1 cellular context compared by ENCODE assay signal in the genomic region with DNA sequence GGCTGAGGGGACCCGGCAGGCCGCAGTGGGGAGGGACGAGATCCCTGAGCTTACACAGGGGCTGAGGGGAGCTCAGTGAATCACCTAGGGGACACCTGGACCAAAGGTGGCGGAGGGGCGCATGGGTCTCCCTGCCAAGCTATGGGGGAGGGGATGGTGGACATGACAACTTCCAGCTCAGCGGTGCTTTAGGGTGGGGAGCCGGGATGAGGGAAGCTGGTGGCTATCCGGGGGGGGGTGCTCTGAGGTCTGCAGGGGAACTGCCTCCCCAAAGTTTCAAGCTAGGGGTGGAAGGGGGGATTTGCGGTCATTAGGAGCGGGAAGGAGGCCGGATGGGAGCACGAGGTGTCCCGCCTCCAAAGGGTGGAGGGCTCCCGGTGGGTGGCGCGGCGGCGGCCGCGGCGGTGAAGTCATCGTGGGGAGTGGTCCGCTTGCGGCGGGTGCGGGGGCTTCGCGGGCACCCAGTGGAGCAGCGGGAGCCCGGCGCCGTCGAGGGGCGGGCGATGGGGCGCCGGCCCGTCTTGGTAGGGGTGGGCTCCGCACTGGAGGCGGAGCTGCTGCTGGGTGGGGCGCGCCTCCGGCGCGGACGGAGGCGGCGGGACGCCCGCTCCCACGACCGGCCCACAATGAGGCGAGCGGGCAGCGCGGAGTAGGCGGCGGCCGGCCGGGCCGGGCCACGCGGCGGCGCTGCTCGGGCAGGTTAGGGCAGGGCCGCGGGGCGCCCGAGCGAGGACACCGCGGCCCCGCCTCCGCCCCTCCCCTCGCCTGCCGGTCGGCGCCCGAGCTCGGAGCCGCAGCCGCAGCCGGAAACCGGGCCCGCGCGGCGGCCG.
TF ChIP-seq lines count a peak whose summit lies in the region.

A gene with protein sequence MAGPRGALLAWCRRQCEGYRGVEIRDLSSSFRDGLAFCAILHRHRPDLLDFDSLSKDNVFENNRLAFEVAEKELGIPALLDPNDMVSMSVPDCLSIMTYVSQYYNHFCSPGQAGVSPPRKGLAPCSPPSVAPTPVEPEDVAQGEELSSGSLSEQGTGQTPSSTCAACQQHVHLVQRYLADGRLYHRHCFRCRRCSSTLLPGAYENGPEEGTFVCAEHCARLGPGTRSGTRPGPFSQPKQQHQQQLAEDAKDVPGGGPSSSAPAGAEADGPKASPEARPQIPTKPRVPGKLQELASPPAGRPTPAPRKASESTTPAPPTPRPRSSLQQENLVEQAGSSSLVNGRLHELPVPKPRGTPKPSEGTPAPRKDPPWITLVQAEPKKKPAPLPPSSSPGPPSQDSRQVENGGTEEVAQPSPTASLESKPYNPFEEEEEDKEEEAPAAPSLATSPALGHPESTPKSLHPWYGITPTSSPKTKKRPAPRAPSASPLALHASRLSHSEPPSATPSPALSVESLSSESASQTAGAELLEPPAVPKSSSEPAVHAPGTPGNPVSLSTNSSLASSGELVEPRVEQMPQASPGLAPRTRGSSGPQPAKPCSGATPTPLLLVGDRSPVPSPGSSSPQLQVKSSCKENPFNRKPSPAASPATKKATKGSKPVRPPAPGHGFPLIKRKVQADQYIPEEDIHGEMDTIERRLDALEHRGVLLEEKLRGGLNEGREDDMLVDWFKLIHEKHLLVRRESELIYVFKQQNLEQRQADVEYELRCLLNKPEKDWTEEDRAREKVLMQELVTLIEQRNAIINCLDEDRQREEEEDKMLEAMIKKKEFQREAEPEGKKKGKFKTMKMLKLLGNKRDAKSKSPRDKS (plus strand): TSS at position 764 of the 830 bp plus-strand sequence. CDS start 126 bp downstream, outside the sequence.

TF ChIP-seq in K562, 482 proteins besides CTCF, POLR2A, EP300 and RAD21 (continued from another document and continues in another):
- TF ChIP-seq, protein P1, sequence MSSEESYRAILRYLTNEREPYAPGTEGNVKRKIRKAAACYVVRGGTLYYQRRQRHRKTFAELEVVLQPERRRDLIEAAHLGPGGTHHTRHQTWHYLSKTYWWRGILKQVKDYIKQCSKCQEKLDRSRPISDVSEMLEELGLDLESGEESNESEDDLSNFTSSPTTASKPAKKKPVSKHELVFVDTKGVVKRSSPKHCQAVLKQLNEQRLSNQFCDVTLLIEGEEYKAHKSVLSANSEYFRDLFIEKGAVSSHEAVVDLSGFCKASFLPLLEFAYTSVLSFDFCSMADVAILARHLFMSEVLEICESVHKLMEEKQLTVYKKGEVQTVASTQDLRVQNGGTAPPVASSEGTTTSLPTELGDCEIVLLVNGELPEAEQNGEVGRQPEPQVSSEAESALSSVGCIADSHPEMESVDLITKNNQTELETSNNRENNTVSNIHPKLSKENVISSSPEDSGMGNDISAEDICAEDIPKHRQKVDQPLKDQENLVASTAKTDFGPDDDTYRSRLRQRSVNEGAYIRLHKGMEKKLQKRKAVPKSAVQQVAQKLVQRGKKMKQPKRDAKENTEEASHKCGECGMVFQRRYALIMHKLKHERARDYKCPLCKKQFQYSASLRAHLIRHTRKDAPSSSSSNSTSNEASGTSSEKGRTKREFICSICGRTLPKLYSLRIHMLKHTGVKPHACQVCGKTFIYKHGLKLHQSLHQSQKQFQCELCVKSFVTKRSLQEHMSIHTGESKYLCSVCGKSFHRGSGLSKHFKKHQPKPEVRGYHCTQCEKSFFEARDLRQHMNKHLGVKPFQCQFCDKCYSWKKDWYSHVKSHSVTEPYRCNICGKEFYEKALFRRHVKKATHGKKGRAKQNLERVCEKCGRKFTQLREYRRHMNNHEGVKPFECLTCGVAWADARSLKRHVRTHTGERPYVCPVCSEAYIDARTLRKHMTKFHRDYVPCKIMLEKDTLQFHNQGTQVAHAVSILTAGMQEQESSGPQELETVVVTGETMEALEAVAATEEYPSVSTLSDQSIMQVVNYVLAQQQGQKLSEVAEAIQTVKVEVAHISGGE (CRISPR knock-in tag; IDR thresholded peaks at IDR 0.05): peak in 1 of 3 experiments; percentile 25; a peak in 1 of 6 replicates
- TF ChIP-seq, protein P2, sequence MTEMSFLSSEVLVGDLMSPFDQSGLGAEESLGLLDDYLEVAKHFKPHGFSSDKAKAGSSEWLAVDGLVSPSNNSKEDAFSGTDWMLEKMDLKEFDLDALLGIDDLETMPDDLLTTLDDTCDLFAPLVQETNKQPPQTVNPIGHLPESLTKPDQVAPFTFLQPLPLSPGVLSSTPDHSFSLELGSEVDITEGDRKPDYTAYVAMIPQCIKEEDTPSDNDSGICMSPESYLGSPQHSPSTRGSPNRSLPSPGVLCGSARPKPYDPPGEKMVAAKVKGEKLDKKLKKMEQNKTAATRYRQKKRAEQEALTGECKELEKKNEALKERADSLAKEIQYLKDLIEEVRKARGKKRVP (CRISPR knock-in tag; IDR thresholded peaks at IDR 0.05): no peak
- no peak for TF ChIP-seq ZNF253 (CRISPR knock-in tag; conservative IDR thresholded peaks at IDR 0.05)
- TF ChIP-seq CCNT2 (IDR thresholded peaks at IDR 0.05; ENCODE audit: borderline replicate concordance, extremely low read depth, insufficient read length, low read depth, low read length): peak; percentile 85
- TF ChIP-seq MXI1 (IDR thresholded peaks at IDR 0.05; ENCODE audit: low read depth, low read length): 0 out of 2 replicates have a peak, but pooled peaks have one; percentile 12
- TF ChIP-seq SIN3B (IDR thresholded peaks at IDR 0.05; ENCODE audit: low read depth): 0 out of 2 replicates have a peak, but pooled peaks have one; percentile 17
- TF ChIP-seq ZNF263 (CRISPR knock-in tag; IDR thresholded peaks at IDR 0.05; ENCODE audit: borderline replicate concordance): peak; percentile 34; the same call in 1 of the 2 replicates
- TF ChIP-seq, protein P3, sequence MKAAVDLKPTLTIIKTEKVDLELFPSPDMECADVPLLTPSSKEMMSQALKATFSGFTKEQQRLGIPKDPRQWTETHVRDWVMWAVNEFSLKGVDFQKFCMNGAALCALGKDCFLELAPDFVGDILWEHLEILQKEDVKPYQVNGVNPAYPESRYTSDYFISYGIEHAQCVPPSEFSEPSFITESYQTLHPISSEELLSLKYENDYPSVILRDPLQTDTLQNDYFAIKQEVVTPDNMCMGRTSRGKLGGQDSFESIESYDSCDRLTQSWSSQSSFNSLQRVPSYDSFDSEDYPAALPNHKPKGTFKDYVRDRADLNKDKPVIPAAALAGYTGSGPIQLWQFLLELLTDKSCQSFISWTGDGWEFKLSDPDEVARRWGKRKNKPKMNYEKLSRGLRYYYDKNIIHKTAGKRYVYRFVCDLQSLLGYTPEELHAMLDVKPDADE (conservative IDR thresholded peaks at IDR 0.05; ENCODE audit: control insufficient read depth, low read depth, low read length): peak; percentile 67; the same call in 1 of the 2 replicates
- TF ChIP-seq, protein P4, sequence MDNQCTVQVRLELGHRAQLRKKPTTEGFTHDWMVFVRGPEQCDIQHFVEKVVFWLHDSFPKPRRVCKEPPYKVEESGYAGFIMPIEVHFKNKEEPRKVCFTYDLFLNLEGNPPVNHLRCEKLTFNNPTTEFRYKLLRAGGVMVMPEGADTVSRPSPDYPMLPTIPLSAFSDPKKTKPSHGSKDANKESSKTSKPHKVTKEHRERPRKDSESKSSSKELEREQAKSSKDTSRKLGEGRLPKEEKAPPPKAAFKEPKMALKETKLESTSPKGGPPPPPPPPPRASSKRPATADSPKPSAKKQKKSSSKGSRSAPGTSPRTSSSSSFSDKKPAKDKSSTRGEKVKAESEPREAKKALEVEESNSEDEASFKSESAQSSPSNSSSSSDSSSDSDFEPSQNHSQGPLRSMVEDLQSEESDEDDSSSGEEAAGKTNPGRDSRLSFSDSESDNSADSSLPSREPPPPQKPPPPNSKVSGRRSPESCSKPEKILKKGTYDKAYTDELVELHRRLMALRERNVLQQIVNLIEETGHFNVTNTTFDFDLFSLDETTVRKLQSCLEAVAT (IDR thresholded peaks at IDR 0.05): 0 out of 4 replicates have a peak, but pooled peaks of 1 of the 2 experiments have one; percentile 20
- peak; percentile 13 for TF ChIP-seq RBM25 (IDR thresholded peaks at IDR 0.05; ENCODE audit: low read depth, low read length, severe bottlenecking)
- peak; percentile 92 for TF ChIP-seq CXXC5 (CRISPR knock-in tag; IDR thresholded peaks at IDR 0.05)
- TF ChIP-seq ZBTB8A (IDR thresholded peaks at IDR 0.05; ENCODE audit: partially characterized antibody): no peak
- TF ChIP-seq, protein P5, sequence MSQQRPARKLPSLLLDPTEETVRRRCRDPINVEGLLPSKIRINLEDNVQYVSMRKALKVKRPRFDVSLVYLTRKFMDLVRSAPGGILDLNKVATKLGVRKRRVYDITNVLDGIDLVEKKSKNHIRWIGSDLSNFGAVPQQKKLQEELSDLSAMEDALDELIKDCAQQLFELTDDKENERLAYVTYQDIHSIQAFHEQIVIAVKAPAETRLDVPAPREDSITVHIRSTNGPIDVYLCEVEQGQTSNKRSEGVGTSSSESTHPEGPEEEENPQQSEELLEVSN (IDR thresholded peaks at IDR 0.05; ENCODE audit: borderline replicate concordance in 1 of 2, extremely low read depth in 1 of 2, insufficient read depth in 1 of 2, insufficient read length in 1 of 2, low read depth in 1 of 2, low read length in 1 of 2, poor library complexity in 1 of 2, severe bottlenecking in 1 of 2): peak; percentile 49 to 61
- TF ChIP-seq ETS2 (tag; IDR thresholded peaks at IDR 0.05; ENCODE audit: borderline replicate concordance, poor library complexity, severe bottlenecking): no peak
- TF ChIP-seq GATAD2A (IDR thresholded peaks at IDR 0.05): 0 out of 2 replicates have a peak, but pooled peaks have one; percentile 49
- TF ChIP-seq, protein P6, sequence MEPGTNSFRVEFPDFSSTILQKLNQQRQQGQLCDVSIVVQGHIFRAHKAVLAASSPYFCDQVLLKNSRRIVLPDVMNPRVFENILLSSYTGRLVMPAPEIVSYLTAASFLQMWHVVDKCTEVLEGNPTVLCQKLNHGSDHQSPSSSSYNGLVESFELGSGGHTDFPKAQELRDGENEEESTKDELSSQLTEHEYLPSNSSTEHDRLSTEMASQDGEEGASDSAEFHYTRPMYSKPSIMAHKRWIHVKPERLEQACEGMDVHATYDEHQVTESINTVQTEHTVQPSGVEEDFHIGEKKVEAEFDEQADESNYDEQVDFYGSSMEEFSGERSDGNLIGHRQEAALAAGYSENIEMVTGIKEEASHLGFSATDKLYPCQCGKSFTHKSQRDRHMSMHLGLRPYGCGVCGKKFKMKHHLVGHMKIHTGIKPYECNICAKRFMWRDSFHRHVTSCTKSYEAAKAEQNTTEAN (CRISPR knock-in tag; IDR thresholded peaks at IDR 0.05): no peak
- TF ChIP-seq, protein P7, sequence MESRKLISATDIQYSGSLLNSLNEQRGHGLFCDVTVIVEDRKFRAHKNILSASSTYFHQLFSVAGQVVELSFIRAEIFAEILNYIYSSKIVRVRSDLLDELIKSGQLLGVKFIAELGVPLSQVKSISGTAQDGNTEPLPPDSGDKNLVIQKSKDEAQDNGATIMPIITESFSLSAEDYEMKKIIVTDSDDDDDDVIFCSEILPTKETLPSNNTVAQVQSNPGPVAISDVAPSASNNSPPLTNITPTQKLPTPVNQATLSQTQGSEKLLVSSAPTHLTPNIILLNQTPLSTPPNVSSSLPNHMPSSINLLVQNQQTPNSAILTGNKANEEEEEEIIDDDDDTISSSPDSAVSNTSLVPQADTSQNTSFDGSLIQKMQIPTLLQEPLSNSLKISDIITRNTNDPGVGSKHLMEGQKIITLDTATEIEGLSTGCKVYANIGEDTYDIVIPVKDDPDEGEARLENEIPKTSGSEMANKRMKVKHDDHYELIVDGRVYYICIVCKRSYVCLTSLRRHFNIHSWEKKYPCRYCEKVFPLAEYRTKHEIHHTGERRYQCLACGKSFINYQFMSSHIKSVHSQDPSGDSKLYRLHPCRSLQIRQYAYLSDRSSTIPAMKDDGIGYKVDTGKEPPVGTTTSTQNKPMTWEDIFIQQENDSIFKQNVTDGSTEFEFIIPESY (CRISPR knock-in tag; IDR thresholded peaks at IDR 0.05): 0 out of 2 replicates have a peak, but pooled peaks have one; percentile 17
- TF ChIP-seq MEF2D (tag; conservative IDR thresholded peaks at IDR 0.05; ENCODE audit: low read depth): 0 out of 2 replicates have a peak, but pooled peaks have one; percentile 37
- peak; percentile 17; the same call in 1 of the 2 replicates for TF ChIP-seq POLR2H (tag; IDR thresholded peaks at IDR 0.05; ENCODE audit: low read depth)
- TF ChIP-seq TRIM28 (IDR thresholded peaks at IDR 0.05): no peak
- TF ChIP-seq EGR1 (conservative IDR thresholded peaks at IDR 0.05): peak; percentile 27; the same call in 1 of the 2 replicates
- peak in 1 of 2 experiments; percentile 38; a peak in 1 of 4 replicates for TF ChIP-seq MAZ (CRISPR knock-in tag; conservative IDR thresholded peaks at IDR 0.05 in 1 of 2, IDR thresholded peaks at IDR 0.05 in 1 of 2)
- TF ChIP-seq, protein P8, sequence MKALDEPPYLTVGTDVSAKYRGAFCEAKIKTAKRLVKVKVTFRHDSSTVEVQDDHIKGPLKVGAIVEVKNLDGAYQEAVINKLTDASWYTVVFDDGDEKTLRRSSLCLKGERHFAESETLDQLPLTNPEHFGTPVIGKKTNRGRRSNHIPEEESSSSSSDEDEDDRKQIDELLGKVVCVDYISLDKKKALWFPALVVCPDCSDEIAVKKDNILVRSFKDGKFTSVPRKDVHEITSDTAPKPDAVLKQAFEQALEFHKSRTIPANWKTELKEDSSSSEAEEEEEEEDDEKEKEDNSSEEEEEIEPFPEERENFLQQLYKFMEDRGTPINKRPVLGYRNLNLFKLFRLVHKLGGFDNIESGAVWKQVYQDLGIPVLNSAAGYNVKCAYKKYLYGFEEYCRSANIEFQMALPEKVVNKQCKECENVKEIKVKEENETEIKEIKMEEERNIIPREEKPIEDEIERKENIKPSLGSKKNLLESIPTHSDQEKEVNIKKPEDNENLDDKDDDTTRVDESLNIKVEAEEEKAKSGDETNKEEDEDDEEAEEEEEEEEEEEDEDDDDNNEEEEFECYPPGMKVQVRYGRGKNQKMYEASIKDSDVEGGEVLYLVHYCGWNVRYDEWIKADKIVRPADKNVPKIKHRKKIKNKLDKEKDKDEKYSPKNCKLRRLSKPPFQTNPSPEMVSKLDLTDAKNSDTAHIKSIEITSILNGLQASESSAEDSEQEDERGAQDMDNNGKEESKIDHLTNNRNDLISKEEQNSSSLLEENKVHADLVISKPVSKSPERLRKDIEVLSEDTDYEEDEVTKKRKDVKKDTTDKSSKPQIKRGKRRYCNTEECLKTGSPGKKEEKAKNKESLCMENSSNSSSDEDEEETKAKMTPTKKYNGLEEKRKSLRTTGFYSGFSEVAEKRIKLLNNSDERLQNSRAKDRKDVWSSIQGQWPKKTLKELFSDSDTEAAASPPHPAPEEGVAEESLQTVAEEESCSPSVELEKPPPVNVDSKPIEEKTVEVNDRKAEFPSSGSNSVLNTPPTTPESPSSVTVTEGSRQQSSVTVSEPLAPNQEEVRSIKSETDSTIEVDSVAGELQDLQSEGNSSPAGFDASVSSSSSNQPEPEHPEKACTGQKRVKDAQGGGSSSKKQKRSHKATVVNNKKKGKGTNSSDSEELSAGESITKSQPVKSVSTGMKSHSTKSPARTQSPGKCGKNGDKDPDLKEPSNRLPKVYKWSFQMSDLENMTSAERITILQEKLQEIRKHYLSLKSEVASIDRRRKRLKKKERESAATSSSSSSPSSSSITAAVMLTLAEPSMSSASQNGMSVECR (CRISPR knock-in tag; IDR thresholded peaks at IDR 0.05): 0 out of 2 replicates have a peak, but pooled peaks have one; percentile 26
- TF ChIP-seq KAT2B (IDR thresholded peaks at IDR 0.05; ENCODE audit: low read depth, low read length): no peak
- no peak for TF ChIP-seq BMI1 (IDR thresholded peaks at IDR 0.05; ENCODE audit: low read length)
- TF ChIP-seq PHF8 (IDR thresholded peaks at IDR 0.05; ENCODE audit: borderline replicate concordance, low read length): peak; percentile 44; the same call in 1 of the 2 replicates
- TF ChIP-seq SIN3A (IDR thresholded peaks at IDR 0.05; ENCODE audit: borderline replicate concordance in 2 of 2, control insufficient read depth in 1 of 2, low read depth in 2 of 2, low read length in 2 of 2): peak in 1 of 2 experiments; percentile 33; a peak in 1 of 4 replicates
- TF ChIP-seq RB1 (IDR thresholded peaks at IDR 0.05; ENCODE audit: low read depth): peak; percentile 82
